15 cellular contexts compared by ENCODE assay signal in the genomic region with DNA sequence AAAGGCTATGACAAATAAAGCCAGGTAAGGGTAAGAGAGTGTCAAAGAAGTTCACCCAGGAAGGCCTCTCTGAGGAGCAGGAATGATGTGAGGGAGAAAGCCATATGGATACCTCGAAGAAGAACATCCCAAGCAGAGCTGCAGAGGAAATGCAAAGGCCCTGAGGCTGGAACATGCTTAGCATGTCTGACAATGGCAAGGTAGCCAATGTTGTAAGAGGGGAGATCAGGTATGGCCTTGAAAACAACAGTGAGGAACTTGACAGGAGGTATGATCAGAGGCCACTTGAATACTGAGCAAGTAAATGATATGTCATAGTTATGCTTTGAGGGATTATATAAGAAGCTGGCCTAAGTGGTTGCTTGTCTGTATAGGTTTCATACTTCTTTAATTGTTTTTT. TPM values are rescaled to one million over a fixed set of nuclear protein-coding genes. Genes with fewer than 3 reads are reported as not detected.
DNase-seq lines count a peak whose midpoint lies in the region; ATAC-seq and TF ChIP-seq lines count a peak whose summit lies in the region.
"Had no signal": no experiment of that assay in that cellular context is flagged by ENCODE, and none has a peak within 500 bp of the region (broad histone marks: within the 10 kb centered on the region; RNA-seq: fewer than 3 reads in every experiment).

No MANE protein-coding gene starts in this region.

- H3K36me3 Mint-ChIP-seq in CD4-positive, alpha-beta T cell (ENCODE audit: low read depth), result peaks cover 21% of the 10 kb centered on the region
- peaks cover 10% of the 10 kb centered on the region for H3K36me3 Mint-ChIP-seq in activated naive CD8-positive, alpha-beta T cell
- H3K36me3 Mint-ChIP-seq in natural killer cell treated with Interleukin-12 subunit alpha and Interleukin-12 subunit beta and Interleukin-15 and Interleukin-18, amount 100 ng/mL, for 72 hours, result peaks cover 17% of the 10 kb centered on the region

- H3K9me3 Mint-ChIP-seq in CD4-positive, alpha-beta T cell, result no peaks in the 10 kb centered on the region
- no peaks in the 10 kb centered on the region for H3K9me3 Mint-ChIP-seq in activated naive CD8-positive, alpha-beta T cell (ENCODE audit: low read depth)
- peaks cover 3% of the 10 kb centered on the region for H3K9me3 Mint-ChIP-seq in natural killer cell treated with Interleukin-12 subunit alpha and Interleukin-12 subunit beta and Interleukin-15 and Interleukin-18, amount 100 ng/mL, for 72 hours

- 100% methylated on average over 1 of the region's 1 CpG for WGBS in GM23248 (ENCODE audit: low coverage in 1 of 2, low lambda C conversion rate in 2 of 2, missing lambda C conversion rate in 2 of 2), 2 experiments

- peaks cover 74% of the 10 kb centered on the region for H3K4me1 Mint-ChIP-seq in CD4-positive, alpha-beta T cell (ENCODE audit: low read depth)
- H3K4me1 Mint-ChIP-seq in activated naive CD8-positive, alpha-beta T cell (ENCODE audit: low read depth), result peaks cover 66% of the 10 kb centered on the region
- peaks cover 41 to 47% of the 10 kb centered on the region in 2 donors for H3K4me1 Mint-ChIP-seq in natural killer cell treated with Interleukin-12 subunit alpha and Interleukin-12 subunit beta and Interleukin-15 and Interleukin-18, amount 100 ng/mL, for 72 hours (ENCODE audit: low read depth in 2 of 2)

- CTCF ChIA-PET in CD4-positive, alpha-beta T cell (lab: Charles Lee), result no interaction called here

- H3K27ac ChIP-seq in CD4-positive, alpha-beta T cell (ENCODE audit: low read depth, low read length), result no peak overlapping the region
- no peak overlapping the region for H3K27ac ChIP-seq in GM23248
- H3K27ac ChIP-seq: heart left ventricle, psoas muscle had no signal

- 0 out of 2 replicates have a peak overlapping the region, but pooled peaks have one; percentile 1 for H2AFZ ChIP-seq in GM23248

- H3K9me2 ChIP-seq in GM23248 (ENCODE audit: insufficient read depth), result no peaks in the 10 kb centered on the region

- peaks cover 47% of the 10 kb centered on the region for H3K4me1 ChIP-seq in GM23248 (ENCODE audit: insufficient read depth)

- H3K4me2 ChIP-seq in GM23248 (ENCODE audit: unreplicated experiment), result peak overlapping the region; percentile 95

- in situ Hi-C loops in GM23248 (cut with MboI), result loop anchor here (25.0 kb wide), 1 partner anchor 350 kb away; no protein-coding TSS in a partner anchor

- DNase-seq in CD4-positive, alpha-beta T cell, result no peak
- DNase-seq in GM23248, result no peak
- no peak for DNase-seq in natural killer cell treated with Interleukin-12 subunit alpha and Interleukin-12 subunit beta and Interleukin-15 and Interleukin-18, amount 100 ng/mL, for 72 hours (ENCODE audit: low spot score)
- DNase-seq: activated CD4-positive, CD25-positive, alpha-beta regulatory T cell; activated CD8-positive, alpha-beta memory T cell treated with anti-CD3 and anti-CD28 coated beads, Interleukin-2, amount 50 U/mL, for 48 hours; aorta; GDM1; heart left ventricle; NCI-H1436; psoas muscle; stimulated activated CD4-positive, alpha-beta T cell treated with anti-CD3 and anti-CD28 coated beads, Interleukin-15, amount 100 ng/mL, for 24 hours had no signal

- peaks cover 87% of the 10 kb centered on the region for H3K79me2 ChIP-seq in GM23248 (ENCODE audit: insufficient read depth)

- H3K27me3 ChIP-seq in CD4-positive, alpha-beta T cell (ENCODE audit: control insufficient read depth, insufficient read depth, low read length), result no peaks in the 10 kb centered on the region
- H3K27me3 ChIP-seq in GM23248 (replicated peaks; ENCODE audit: insufficient read depth), result no peaks in the 10 kb centered on the region
- H3K27me3 ChIP-seq: heart left ventricle had no signal

- H4K20me1 ChIP-seq in GM23248 (ENCODE audit: insufficient read depth), result no peaks in the 10 kb centered on the region

- POLR2A ChIA-PET in CD4-positive, alpha-beta T cell (lab: Charles Lee), result no interaction called here

- no peak for ATAC-seq in CD4-positive, alpha-beta T cell (ENCODE audit: poor library complexity)
- ATAC-seq in natural killer cell treated with Interleukin-12 subunit alpha and Interleukin-12 subunit beta and Interleukin-15 and Interleukin-18, amount 100 ng/mL, for 72 hours, result no peak
- ATAC-seq in HG03571 (IDR thresholded peaks at IDR 0.05; ENCODE audit: unreplicated experiment) (no peak), GM19395 (IDR thresholded peaks at IDR 0.05; ENCODE audit: unreplicated experiment) (no peak), HG03045 (IDR thresholded peaks at IDR 0.05; ENCODE audit: unreplicated experiment) (no peak)
- ATAC-seq: heart left ventricle, psoas muscle had no signal

- peak overlapping the region; percentile 71 for H3K4me3 Mint-ChIP-seq in CD4-positive, alpha-beta T cell
- peak overlapping the region; percentile 84 for H3K4me3 Mint-ChIP-seq in activated naive CD8-positive, alpha-beta T cell
- peak overlapping the region; percentile 57 for H3K4me3 Mint-ChIP-seq in natural killer cell treated with Interleukin-12 subunit alpha and Interleukin-12 subunit beta and Interleukin-15 and Interleukin-18, amount 100 ng/mL, for 72 hours

- no peaks in the 10 kb centered on the region for H3K27me3 Mint-ChIP-seq in CD4-positive, alpha-beta T cell
- no peaks in the 10 kb centered on the region for H3K27me3 Mint-ChIP-seq in activated naive CD8-positive, alpha-beta T cell
- H3K27me3 Mint-ChIP-seq in natural killer cell treated with Interleukin-12 subunit alpha and Interleukin-12 subunit beta and Interleukin-15 and Interleukin-18, amount 100 ng/mL, for 72 hours, result no peaks in the 10 kb centered on the region

- peak overlapping the region; percentile 14; the same call in 1 of the 2 replicates for H3K9ac ChIP-seq in GM23248

- peak overlapping the region; percentile 41 for H3K27ac Mint-ChIP-seq in CD4-positive, alpha-beta T cell
- peak overlapping the region; percentile 41 for H3K27ac Mint-ChIP-seq in activated naive CD8-positive, alpha-beta T cell
- no peak overlapping the region for H3K27ac Mint-ChIP-seq in natural killer cell treated with Interleukin-12 subunit alpha and Interleukin-12 subunit beta and Interleukin-15 and Interleukin-18, amount 100 ng/mL, for 72 hours

- TF ChIP-seq CTCF in CD4-positive, alpha-beta T cell (IDR thresholded peaks at IDR 0.05), result no peak

- intact Hi-C loops in CD4-positive, alpha-beta T cell (cut with DNase I, micrococcal nuclease), result loop anchor here in 1 of 2 experiments (5.0 to 10.0 kb wide), 2 partner anchors 497 to 705 kb away; a partner anchor contains a TSS

- peak overlapping the region; percentile 89 for H3K4me3 ChIP-seq in GM23248
- H3K4me3 ChIP-seq: heart left ventricle, psoas muscle had no signal

- no peaks in the 10 kb centered on the region for H3K36me3 ChIP-seq in GM23248 (ENCODE audit: low read depth)

- no peaks in the 10 kb centered on the region for H3K9me3 ChIP-seq in CD4-positive, alpha-beta T cell (ENCODE audit: control insufficient read depth, low read length)
- H3K9me3 ChIP-seq in GM23248 (ENCODE audit: low read depth), result no peaks in the 10 kb centered on the region
- H3K9me3 ChIP-seq: heart left ventricle, psoas muscle had no signal

- peaks cover 14% of the 10 kb centered on the region; the same call in 1 of the 2 replicates for H3F3A ChIP-seq in GM23248 (ENCODE audit: insufficient read depth)

RNA-seq across cellular contexts. Expression of a gene that starts 3.8 kb away (rescaled TPM):
- total RNA-seq in CD4-positive, alpha-beta T cell, result 10 to 100 TPM; 15.4 to 17.6 TPM
- total RNA-seq in GM23248 (2014; rRNA removed; shearing (Covaris generic)), result 33.2 and 36.3 TPM in 2 replicates
- 30.4 and 30.7 TPM in 2 replicates for polyA plus RNA-seq in GM23248 (2016; fragmentation: Nextera tagmentation; extraction: Ambion mirVana)
- total RNA-seq in natural killer cell treated with Interleukin-12 subunit alpha and Interleukin-12 subunit beta and Interleukin-15 and Interleukin-18, amount 100 ng/mL, for 72 hours, result 10 to 100 TPM; 33.2 to 73.7 TPM

RNA-seq across cellular contexts. Expression of a gene that starts 15.3 kb away (rescaled TPM):
- 10 to 100 TPM; 50.9 to 53.1 TPM for total RNA-seq in CD4-positive, alpha-beta T cell
- 55.2 and 62.5 TPM in 2 replicates for total RNA-seq in GM23248 (2014; rRNA removed; shearing (Covaris generic))
- 66.5 and 67.6 TPM in 2 replicates for polyA plus RNA-seq in GM23248 (2016; fragmentation: Nextera tagmentation; extraction: Ambion mirVana)
- 10 to 100 TPM; 83.6 to 90.5 TPM for total RNA-seq in natural killer cell treated with Interleukin-12 subunit alpha and Interleukin-12 subunit beta and Interleukin-15 and Interleukin-18, amount 100 ng/mL, for 72 hours

Comparison
In these comparisons a context has a peak if more than half of its experiments do, and no peak if none do; other contexts are left out.
1. H3K27ac Mint-ChIP-seq: peak in CD4-positive, alpha-beta T cell (single experiment) and activated naive CD8-positive, alpha-beta T cell (single experiment); none in natural killer cell treated with Interleukin-12 subunit alpha and Interleukin-12 subunit beta and Interleukin-15 and Interleukin-18, amount 100 ng/mL, for 72 hours (0 of 2).
2. Peak in every context shown above with its lines, with median percentiles within 50 percentile points of each other: H3K4me3 Mint-ChIP-seq.